Comparison of ENCODE assay signal across 8 cellular contexts in genomic region chr18:36066731-36067117, GRCh38. TPM values are rescaled to one million over a fixed set of nuclear protein-coding genes. Genes with fewer than 3 reads are reported as not detected.
A peak's percentile ranks its signal among the peaks of the same experiment; 100 is the strongest.
DNase-seq lines count a peak whose midpoint lies in the region; ATAC-seq and TF ChIP-seq lines count a peak whose summit lies in the region.

No MANE protein-coding gene starts in this region.

- no peak for TF ChIP-seq CTCF in heart right ventricle (IDR thresholded peaks at IDR 0.05)
- TF ChIP-seq CTCF in suprapubic skin (IDR thresholded peaks at IDR 0.05): no peak

- H3K4me3 ChIP-seq in heart right ventricle (peak overlapping the region; percentile 80 to 98 (median 87)), suprapubic skin (peak overlapping the region; percentile 97)

- H3K27ac ChIP-seq in heart right ventricle: peak overlapping the region; percentile 16 to 94 (median 90)
- H3K27ac ChIP-seq in suprapubic skin: peak overlapping the region; percentile 96

- intact Hi-C loops in heart right ventricle (cut with DNase I) (loop anchor here in 6 of 10 donors (2.0 to 10.0 kb wide), 5 partner anchors 34 to 94 kb away; partner anchors contain the start of genes ELP2 (in 4 of the 6), SLC39A6 (in 4 of the 6) and RMP24 (in 2 of the 6)), cardiac septum (cut with DNase I) (loop anchor here (1.0 to 2.0 kb wide), 2 partner anchors 62 to 94 kb away; partner anchors contain the start of genes ELP2, RMP24 and SLC39A6)

- no peak for TF ChIP-seq EP300 in suprapubic skin (IDR thresholded peaks at IDR 0.05)

- ATAC-seq in heart right ventricle: no peak
- peak; percentile 3 for ATAC-seq in HG03571 (IDR thresholded peaks at IDR 0.05; ENCODE audit: unreplicated experiment)
- no peak for ATAC-seq in activated naive CD8-positive, alpha-beta T cell treated with anti-CD3 and anti-CD28 coated beads, Interleukin-2, amount 10 ng/mL, durations not matched to agents 7 days and 5 days (ENCODE audit: low read depth)

- peak overlapping the region; percentile 96 for H3K27ac Mint-ChIP-seq in activated naive CD8-positive, alpha-beta T cell treated with anti-CD3 and anti-CD28 coated beads, Interleukin-2, amount 10 ng/mL, durations not matched to agents 7 days and 5 days
- peak overlapping the region; percentile 79 to 97 (median 92) for H3K27ac Mint-ChIP-seq in immature natural killer cell

- H3K36me3 ChIP-seq in heart right ventricle: no peaks in the 10 kb centered on the region
- peaks cover 7% of the 10 kb centered on the region for H3K36me3 ChIP-seq in suprapubic skin

- H3K4me1 Mint-ChIP-seq in activated naive CD8-positive, alpha-beta T cell treated with anti-CD3 and anti-CD28 coated beads, Interleukin-2, amount 10 ng/mL, durations not matched to agents 7 days and 5 days: peaks cover 14% of the 10 kb centered on the region
- H3K4me1 Mint-ChIP-seq in immature natural killer cell: peaks cover 26 to 39% of the 10 kb centered on the region in 2 donors

- no peaks in the 10 kb centered on the region for H3K27me3 Mint-ChIP-seq in activated naive CD8-positive, alpha-beta T cell treated with anti-CD3 and anti-CD28 coated beads, Interleukin-2, amount 10 ng/mL, durations not matched to agents 7 days and 5 days
- peaks cover 5 to 12% (median 8%) of the 10 kb centered on the region in 3 donors for H3K27me3 Mint-ChIP-seq in immature natural killer cell (ENCODE audit: low read depth in 3 of 3)

- POLR2A ChIA-PET in activated naive CD8-positive, alpha-beta T cell treated with anti-CD3 and anti-CD28 coated beads, Interleukin-2, amount 10 ng/mL, durations not matched to agents 7 days and 5 days (lab: Charles Lee): interaction anchor here (0.7 to 1.4 kb wide), 2 partner anchors 63 to 486 kb away, joined by 3 to 8 read pairs; partner anchors contain the start of genes ELP2 and SLC39A6

- peaks cover 0 to 32% (median 16%) of the 10 kb centered on the region in 9 donors for H3K4me1 ChIP-seq in heart right ventricle
- peaks cover 20% of the 10 kb centered on the region for H3K4me1 ChIP-seq in suprapubic skin

- H3K4me3 Mint-ChIP-seq in activated naive CD8-positive, alpha-beta T cell treated with anti-CD3 and anti-CD28 coated beads, Interleukin-2, amount 10 ng/mL, durations not matched to agents 7 days and 5 days: peak overlapping the region; percentile 97
- peak overlapping the region; percentile 90 to 98 (median 95) for H3K4me3 Mint-ChIP-seq in immature natural killer cell

- no peaks in the 10 kb centered on the region for H3K9me3 Mint-ChIP-seq in activated naive CD8-positive, alpha-beta T cell treated with anti-CD3 and anti-CD28 coated beads, Interleukin-2, amount 10 ng/mL, durations not matched to agents 7 days and 5 days
- H3K9me3 Mint-ChIP-seq in immature natural killer cell: no peaks in the 10 kb centered on the region

- H3K9me3 ChIP-seq in heart right ventricle (no peaks in the 10 kb centered on the region), suprapubic skin (no peaks in the 10 kb centered on the region)

- WGBS in heart right ventricle, 2 donors: 0% methylated on average over 6 of the region's 6 CpGs
- under 1% methylated on average over 6 of the region's 6 CpGs for WGBS in suprapubic skin

- DNase-seq in heart right ventricle (no peak), cardiac septum (ENCODE audit: low spot score) (no peak), immature natural killer cell (no peak), suprapubic skin (ENCODE audit: low spot score in 2 of 2) (no peak), HK-2 (ENCODE audit: unreplicated experiment) (no peak)
- no peak for DNase-seq in activated naive CD8-positive, alpha-beta T cell treated with anti-CD3 and anti-CD28 coated beads, Interleukin-2, amount 10 ng/mL, durations not matched to agents 7 days and 5 days
- no peak for DNase-seq in activated CD4-positive, alpha-beta T cell treated with anti-CD3 and anti-CD28 coated beads, Interleukin-2, amount 50 U/mL, for 48 hours

- no peak for TF ChIP-seq POLR2A in suprapubic skin (IDR thresholded peaks at IDR 0.05)

- peaks cover 17% of the 10 kb centered on the region for H3K36me3 Mint-ChIP-seq in activated naive CD8-positive, alpha-beta T cell treated with anti-CD3 and anti-CD28 coated beads, Interleukin-2, amount 10 ng/mL, durations not matched to agents 7 days and 5 days
- H3K36me3 Mint-ChIP-seq in immature natural killer cell: no peaks in the 10 kb centered on the region

- H3K27me3 ChIP-seq in heart right ventricle: peaks cover 0 to 8% (median 0%) of the 10 kb centered on the region in 7 donors
- peaks cover 3% of the 10 kb centered on the region for H3K27me3 ChIP-seq in suprapubic skin

RNA-seq across cellular contexts. Expression of gene RPRD1A, which starts 0.6 kb away (rescaled TPM):
- total RNA-seq in heart right ventricle (10 to 100 TPM; 39.0 to 51.3 (median 49.7) TPM), cardiac septum (50.7 TPM), suprapubic skin (10 to 100 TPM; 34.9 to 74.5 (median 47.3) TPM)
- polyA plus RNA-seq in heart right ventricle (10 to 100 TPM; 21.4 to 23.5 TPM), immature natural killer cell (10 to 100 TPM in 1 of 3 donors, 1 to 10 TPM in 2; 6.3 to 11.0 (median 7.4) TPM)
- 10 to 100 TPM; 33.5 to 33.9 TPM for total RNA-seq in activated naive CD8-positive, alpha-beta T cell treated with anti-CD3 and anti-CD28 coated beads, Interleukin-2, amount 10 ng/mL, durations not matched to agents 7 days and 5 days
